In the genomic region with DNA sequence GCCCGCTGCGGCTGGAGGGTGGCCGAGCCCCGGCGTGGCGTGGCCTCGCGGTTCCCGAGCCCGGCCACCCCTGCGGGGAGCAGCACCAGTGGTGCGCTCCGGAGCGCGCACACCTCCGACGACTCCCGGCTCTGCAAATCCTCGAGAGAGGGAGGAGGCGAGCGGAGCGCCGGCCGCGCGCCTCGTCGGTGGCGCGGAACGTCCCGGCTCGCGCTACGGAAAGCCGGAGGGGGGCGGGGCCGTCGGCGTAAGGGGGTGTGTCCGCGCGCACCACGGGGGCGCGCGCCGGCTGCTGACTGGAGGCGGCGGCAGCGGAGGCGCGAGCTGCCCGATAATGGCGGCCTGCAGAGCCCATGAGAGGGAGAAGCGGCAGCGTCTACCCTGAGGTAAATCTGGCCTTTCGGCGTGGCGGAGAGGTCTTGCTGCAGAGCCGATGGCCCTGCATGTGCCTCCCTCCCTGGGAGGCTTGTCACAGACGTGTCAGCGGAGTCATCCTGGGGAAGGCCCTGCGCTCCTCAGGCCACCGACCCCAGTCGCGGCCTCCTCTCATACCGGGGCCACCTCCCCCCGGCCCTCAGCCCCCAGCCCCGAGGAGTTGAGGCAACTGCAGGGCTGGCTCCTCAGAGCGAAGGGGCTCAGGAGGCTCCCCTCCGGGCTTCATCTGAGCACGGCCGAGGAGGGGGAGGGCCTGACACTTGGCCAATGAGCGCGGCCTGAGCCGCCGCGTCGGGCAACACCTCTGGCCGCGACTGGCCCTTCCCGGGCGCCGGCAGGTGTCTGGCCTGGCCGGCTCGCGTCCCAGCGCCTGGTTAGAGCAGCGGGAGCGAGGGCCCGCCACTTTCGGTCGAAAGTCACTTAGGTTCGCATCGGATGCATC, we compare ENCODE assay signal across 8 cellular contexts. TPM values are rescaled to one million over a fixed set of nuclear protein-coding genes. Genes with fewer than 3 reads are reported as not detected.
DNase-seq lines count a peak whose midpoint lies in the region; ATAC-seq, FAIRE-seq and TF ChIP-seq lines count a peak whose summit lies in the region.

PDIK1L (plus strand) TSS at position 295 of the 877 bp plus-strand sequence. CDS start 2,485 bp downstream, outside the sequence.

- H3K27me3 ChIP-seq in SU-DHL-6 (ENCODE audit: low read length) (no peaks in the 10 kb centered on the region), pancreas (no peaks in the 10 kb centered on the region), thyroid gland (no peaks in the 10 kb centered on the region)

- ATAC-seq in HG02759 (IDR thresholded peaks at IDR 0.05; ENCODE audit: unreplicated experiment) (peak; percentile 76), Right ventricle myocardium inferior (peak; percentile 94), pancreas (peak; percentile 74 to 89 (median 80))

- H3K79me2 ChIP-seq in SU-DHL-6 (ENCODE audit: insufficient read depth, low read length): peaks cover 29% of the 10 kb centered on the region

- H3K4me3 ChIP-seq in GM12864 (ENCODE audit: low read depth, low read length): peak within 1 kb of the TSS; percentile 99
- peak within 1 kb of the TSS; percentile 97 for H3K4me3 ChIP-seq in SU-DHL-6 (ENCODE audit: insufficient read depth, low read length, poor library complexity, severe bottlenecking)
- H3K4me3 ChIP-seq in pancreas: peak within 1 kb of the TSS; percentile 58 to 100 (median 86)
- peak within 1 kb of the TSS; percentile 63 to 96 (median 93) for H3K4me3 ChIP-seq in thyroid gland (replicated peaks in 1 of 3)

- peak within 1 kb of the TSS; percentile 98 for H2AFZ ChIP-seq in SU-DHL-6 (ENCODE audit: low read depth, low read length, severe bottlenecking)

- H3F3A ChIP-seq in SU-DHL-6 (ENCODE audit: insufficient read depth): peaks cover 10% of the 10 kb centered on the region; the same call in 1 of the 2 replicates

- peak within 1 kb of the TSS; percentile 97 for H3K9ac ChIP-seq in SU-DHL-6 (ENCODE audit: low read length)

- H3K4me1 ChIP-seq in pancreas (peaks cover 5 to 40% (median 26%) of the 10 kb centered on the region in 3 donors), thyroid gland (peaks cover 39 to 50% of the 10 kb centered on the region in 2 donors)

- H3K9me3 ChIP-seq in SU-DHL-6 (ENCODE audit: insufficient read depth, low read length): no peaks in the 10 kb centered on the region
- no peaks in the 10 kb centered on the region for H3K9me3 ChIP-seq in pancreas
- H3K9me3 ChIP-seq in thyroid gland: no peaks in the 10 kb centered on the region

- no peak for TF ChIP-seq CTCF in GM12864 (IDR thresholded peaks at IDR 0.05; ENCODE audit: low read depth, low read length, missing control alignments)
- no peak for TF ChIP-seq CTCF in SU-DHL-6 (IDR thresholded peaks at IDR 0.05; ENCODE audit: insufficient read depth, low read length, poor library complexity, severe bottlenecking)
- TF ChIP-seq CTCF in pancreas (IDR thresholded peaks at IDR 0.05): no peak
- no peak for TF ChIP-seq CTCF in thyroid gland (IDR thresholded peaks at IDR 0.05)

- no peak for FAIRE-seq in pancreas (lab: Jason Lieb, UNC)

- peaks cover 3% of the 10 kb centered on the region for H3K36me3 Mint-ChIP-seq in activated naive CD8-positive, alpha-beta T cell treated with anti-CD3 and anti-CD28 coated beads for 36 hours

- TF ChIP-seq POLR2A in thyroid gland (IDR thresholded peaks at IDR 0.05): peak; percentile 27 to 75

- H3K4me1 Mint-ChIP-seq in activated naive CD8-positive, alpha-beta T cell treated with anti-CD3 and anti-CD28 coated beads for 36 hours: peaks cover 23% of the 10 kb centered on the region

- DNase-seq in GM12864 (ENCODE audit: low read depth) (peak; percentile 84), NCI-H1417 (lab: John Stamatoyannopoulos, UW) (peak; percentile 95), Right ventricle myocardium inferior (ENCODE audit: missing footprints) (peak; percentile 96), pancreas (peak; percentile 93 to 99 (median 96)), thyroid gland (peak; percentile 92 to 95)
- peak; percentile 94 for DNase-seq in activated naive CD8-positive, alpha-beta T cell treated with anti-CD3 and anti-CD28 coated beads for 36 hours

- H3K9me2 ChIP-seq in SU-DHL-6 (replicated peaks; ENCODE audit: insufficient read depth, low read length): no peaks in the 10 kb centered on the region

- 0 to 1% methylated on average over 74 to 96 of the region's 96 CpGs for WGBS in pancreas, 2 donors
- WGBS in thyroid gland, 2 donors: 0% methylated on average over 2 to 12 of the region's 96 CpGs

- H3K36me3 ChIP-seq in SU-DHL-6 (ENCODE audit: low read length) (no peaks in the 10 kb centered on the region; the same call in 1 of the 2 replicates), pancreas (no peaks in the 10 kb centered on the region), thyroid gland (no peaks in the 10 kb centered on the region)

- peak within 1 kb of the TSS; percentile 92 for H3K27ac Mint-ChIP-seq in activated naive CD8-positive, alpha-beta T cell treated with anti-CD3 and anti-CD28 coated beads for 36 hours

- H4K20me1 ChIP-seq in SU-DHL-6 (ENCODE audit: low read depth, low read length): no peaks in the 10 kb centered on the region

- H3K4me2 ChIP-seq in SU-DHL-6 (ENCODE audit: low read depth, low read length, poor library complexity, severe bottlenecking): peak within 1 kb of the TSS; percentile 86

- intact Hi-C loops in Right ventricle myocardium inferior (cut with DNase I) (loop anchor here (2.0 kb wide), 1 partner anchor 123 kb away; the partner anchor contains the start of gene CEP85), pancreas (cut with DNase I) (no loop called here), thyroid gland (cut with DNase I) (no loop called here)

- peak within 1 kb of the TSS; percentile 84 for H3K27ac ChIP-seq in SU-DHL-6 (ENCODE audit: low read depth, low read length)
- H3K27ac ChIP-seq in pancreas: peak within 1 kb of the TSS; percentile 94 to 98 (median 97)
- peak within 1 kb of the TSS; percentile 92 to 98 (median 92) for H3K27ac ChIP-seq in thyroid gland

- H3K4me3 Mint-ChIP-seq in activated naive CD8-positive, alpha-beta T cell treated with anti-CD3 and anti-CD28 coated beads for 36 hours: peak within 1 kb of the TSS; percentile 93

- H3K9me3 Mint-ChIP-seq in activated naive CD8-positive, alpha-beta T cell treated with anti-CD3 and anti-CD28 coated beads for 36 hours: no peaks in the 10 kb centered on the region

- no peaks in the 10 kb centered on the region for H3K27me3 Mint-ChIP-seq in activated naive CD8-positive, alpha-beta T cell treated with anti-CD3 and anti-CD28 coated beads for 36 hours

RNA-seq across cellular contexts. Expression of gene PDIK1L, which starts in this region (rescaled TPM):
- 10 to 100 TPM; 16.3 to 17.3 TPM for total RNA-seq in activated naive CD8-positive, alpha-beta T cell treated with anti-CD3 and anti-CD28 coated beads for 36 hours
- total RNA-seq in Right ventricle myocardium inferior: 4.0 TPM
- total RNA-seq in pancreas: 10 to 100 TPM in 1 of 6 donors, 1 to 10 TPM in 5; 5.9 to 12.1 (median 6.6) TPM
- 1 to 10 TPM; 1.7 to 3.6 TPM for polyA plus RNA-seq in pancreas
- total RNA-seq in thyroid gland: 10 to 100 TPM; 24.2 to 39.0 (median 25.5) TPM

Comparison
In these comparisons a context has a peak if more than half of its experiments do, and no peak if none do; other contexts are left out.
1. Peak in every context shown above with its lines: DNase-seq, ATAC-seq, H3K4me3 ChIP-seq and H3K27ac ChIP-seq.